Comparison of ENCODE assay signal across 1 cellular context in genomic region chr1:66262233-66262632, GRCh38.
TF ChIP-seq lines count a peak whose summit lies in the region.

No MANE protein-coding gene starts in this region.

TF ChIP-seq in H1, 55 proteins besides CTCF, POLR2A, EP300 and RAD21:
- TF ChIP-seq USF2 (IDR thresholded peaks at IDR 0.05; ENCODE audit: low read length): no peak
- no peak for TF ChIP-seq TBP (IDR thresholded peaks at IDR 0.05; ENCODE audit: low read depth, low read length)
- no peak for TF ChIP-seq TAF7 (optimal IDR thresholded peaks at IDR 0.05; ENCODE audit: borderline replicate concordance, low read depth, low read length)
- TF ChIP-seq JUND (IDR thresholded peaks at IDR 0.05; ENCODE audit: low read length): no peak
- no peak for TF ChIP-seq CBX5 (IDR thresholded peaks at IDR 0.05; ENCODE audit: low read depth, low read length)
- no peak for TF ChIP-seq RXRA (IDR thresholded peaks at IDR 0.05; ENCODE audit: insufficient read depth, low read depth, low read length)
- no peak for TF ChIP-seq SIX5 (IDR thresholded peaks at IDR 0.05; ENCODE audit: low read depth, low read length)
